In genomic region chr14:36580141-36580855, GRCh38 we compare ENCODE assay signal across 15 cellular contexts. TPM values are rescaled to one million over a fixed set of nuclear protein-coding genes. Genes with fewer than 3 reads are reported as not detected.
DNase-seq lines count a peak whose midpoint lies in the region; ATAC-seq and TF ChIP-seq lines count a peak whose summit lies in the region.
"Had no signal": no experiment of that assay in that cellular context is flagged by ENCODE, and none has a peak within 500 bp of the region (broad histone marks: within the 10 kb centered on the region; RNA-seq: fewer than 3 reads in every experiment).

No MANE protein-coding gene starts in this region.

- DNase-seq in H9 (peak; percentile 57), breast epithelium (ENCODE audit: low spot score in 2 of 2) (no peak), lower lobe of right lung (no peak)
- DNase-seq in stimulated activated naive CD4-positive, alpha-beta T cell (lab: John Stamatoyannopoulos, UW) = no peak
- DNase-seq in activated naive CD4-positive, alpha-beta T cell treated with Interleukin-2 at 50 U/mL for 16 hours = no peak
- DNase-seq: activated CD4-positive, alpha-beta memory T cell treated with anti-CD3 and anti-CD28 coated beads, Interleukin-2, amount 10 ng/mL, durations not matched to agents 7 days and 5 days; activated effector memory CD4-positive, alpha-beta T cell treated with anti-CD3 and anti-CD28 coated beads, Interleukin-2, amount 50 U/mL, for 16 hours; CD8-positive, alpha-beta T cell; GF-D8; naive thymus-derived CD8-positive, alpha-beta T cell; small intestine had no signal

- no peaks in the 10 kb centered on the region for H3K9me3 ChIP-seq in H9 (ENCODE audit: control insufficient read depth, low read depth, low read length)
- H3K9me3 ChIP-seq in breast epithelium = no peaks in the 10 kb centered on the region
- H3K9me3 ChIP-seq in lower lobe of right lung = no peaks in the 10 kb centered on the region
- no peaks in the 10 kb centered on the region for H3K9me3 ChIP-seq in stomach smooth muscle (ENCODE audit: control insufficient read depth in 2 of 2, low read length in 2 of 2)

- no CpG with 5 or more reads among the region's 51 CpGs for WGBS in H9 (ENCODE audit: extremely low coverage, insufficient read length, low lambda C conversion rate)

- H3K4me1 ChIP-seq in H9 (ENCODE audit: insufficient read depth, low read length) = no peaks in the 10 kb centered on the region
- H3K4me1 ChIP-seq in breast epithelium = no peaks in the 10 kb centered on the region
- H3K4me1 ChIP-seq in lower lobe of right lung = peaks cover 25% of the 10 kb centered on the region
- peaks cover 16% of the 10 kb centered on the region for H3K4me1 ChIP-seq in stomach smooth muscle (ENCODE audit: control insufficient read depth, insufficient read depth, low read length)

- H4K20me1 ChIP-seq in H9 (ENCODE audit: control insufficient read depth, insufficient read depth, insufficient read length) = peaks cover 4% of the 10 kb centered on the region

- no peak overlapping the region for H3K14ac ChIP-seq in H9 (ENCODE audit: insufficient read depth, low read length)

- H3K9ac ChIP-seq in H9 (ENCODE audit: extremely low read depth, insufficient read length, low read length) (no peak overlapping the region), stomach smooth muscle (ENCODE audit: low read length in 2 of 2) (no peak overlapping the region)

- no peak overlapping the region for H2BK120ac ChIP-seq in H9 (ENCODE audit: low read depth, low read length, poor library complexity, severe bottlenecking)

- no peak overlapping the region for H3K27ac ChIP-seq in H9 (ENCODE audit: insufficient read length, low read depth, low read length)
- H3K27ac ChIP-seq in breast epithelium = no peak overlapping the region
- H3K27ac ChIP-seq in lower lobe of right lung = no peak overlapping the region
- H3K27ac ChIP-seq in stomach smooth muscle (ENCODE audit: low read length) = no peak overlapping the region

- peak overlapping the region in 2 of 3 donors; percentile 50 to 67 for H3K4me3 ChIP-seq in breast epithelium
- peak overlapping the region; percentile 56 for H3K4me3 ChIP-seq in lower lobe of right lung
- peak overlapping the region; percentile 4 to 68 for H3K4me3 ChIP-seq in stomach smooth muscle (ENCODE audit: low read length in 2 of 2)

- H2BK20ac ChIP-seq in H9 (ENCODE audit: low read depth, low read length, poor library complexity, severe bottlenecking) = no peak overlapping the region

- no peak overlapping the region for H3K56ac ChIP-seq in H9 (ENCODE audit: insufficient read length, low read depth, low read length)

- H2BK12ac ChIP-seq in H9 (ENCODE audit: insufficient read length, low read depth, low read length) = no peak overlapping the region

- no peak for ATAC-seq in lower lobe of right lung
- ATAC-seq in GM21381 (IDR thresholded peaks at IDR 0.05; ENCODE audit: unreplicated experiment) = no peak
- ATAC-seq in HG03342 (IDR thresholded peaks at IDR 0.05; ENCODE audit: unreplicated experiment) = no peak
- ATAC-seq: CD8-positive, alpha-beta T cell; naive thymus-derived CD8-positive, alpha-beta T cell had no signal

- no peak overlapping the region for H3K4ac ChIP-seq in H9 (ENCODE audit: low read depth, low read length)

- intact Hi-C loops in breast epithelium (cut with DNase I; ENCODE audit: low total_unique reads) = no loop called here
- intact Hi-C loops in lower lobe of right lung (cut with DNase I) = no loop called here

- peaks cover 43% of the 10 kb centered on the region for H3K27me3 Mint-ChIP-seq in H9 (ENCODE audit: low read depth)

- H3K23me2 ChIP-seq in H9 (ENCODE audit: insufficient read length, low read depth, low read length, poor library complexity, severe bottlenecking) = peaks cover 15% of the 10 kb centered on the region

- no peaks in the 10 kb centered on the region; a peak in 1 of 7 replicates for H3K36me3 Mint-ChIP-seq in H9 (ENCODE audit: insufficient read depth in 1 of 3, low read depth in 3 of 3)
- H3K36me3 Mint-ChIP-seq: CD8-positive, alpha-beta T cell had no signal

- no peaks in the 10 kb centered on the region for H3K79me2 ChIP-seq in H9 (ENCODE audit: insufficient read depth, low read length)

- no peak overlapping the region for H4K5ac ChIP-seq in H9 (ENCODE audit: insufficient read length, low read depth, low read length)

- no peak overlapping the region for H2AK5ac ChIP-seq in H9 (ENCODE audit: insufficient read length, low read length)

- H3T11ph ChIP-seq in H9 (ENCODE audit: low read length) = no peak overlapping the region

- H3K27ac Mint-ChIP-seq in H9 = no peak overlapping the region
- H3K27ac Mint-ChIP-seq: activated CD4-positive, alpha-beta memory T cell treated with anti-CD3 and anti-CD28 coated beads, Interleukin-2, amount 10 ng/mL, durations not matched to agents 7 days and 5 days; CD8-positive, alpha-beta T cell; naive thymus-derived CD8-positive, alpha-beta T cell had no signal

- H2BK5ac ChIP-seq in H9 (ENCODE audit: insufficient read length, low read length) = no peak overlapping the region

- H3K27me3 ChIP-seq in H9 (ENCODE audit: insufficient read depth, low read length) (peaks cover 93% of the 10 kb centered on the region), breast epithelium (peaks cover 0 to 84% of the 10 kb centered on the region in 2 donors), lower lobe of right lung (ENCODE audit: low read depth) (peaks cover 65% of the 10 kb centered on the region), stomach smooth muscle (ENCODE audit: control insufficient read depth in 1 of 2, insufficient read depth in 2 of 2, low read length in 2 of 2) (peaks cover 50 to 66% of the 10 kb centered on the region in 2 donors)

- no peak overlapping the region for H2AFZ ChIP-seq in H9 (ENCODE audit: low read length)

- no peak overlapping the region for H2BK15ac ChIP-seq in H9 (ENCODE audit: low read depth, low read length)

- H4K91ac ChIP-seq in H9 (ENCODE audit: insufficient read length, low read depth, low read length) = no peak overlapping the region

- no peak overlapping the region for H4K8ac ChIP-seq in H9 (replicated peaks; ENCODE audit: insufficient read length, low read depth, low read length)

- H3K79me1 ChIP-seq in H9 (ENCODE audit: insufficient read depth, low read depth, low read length, poor library complexity, severe bottlenecking) = no peaks in the 10 kb centered on the region

- peak overlapping the region; percentile 61 for H3K4me2 ChIP-seq in H9 (ENCODE audit: insufficient read depth, insufficient read length, low read length)

- peak overlapping the region; percentile 46 to 74 for H3K4me3 Mint-ChIP-seq in H9
- H3K4me3 Mint-ChIP-seq: CD8-positive, alpha-beta T cell had no signal

- TF ChIP-seq CTCF in H9 (conservative IDR thresholded peaks at IDR 0.05) = no peak
- no peak for TF ChIP-seq CTCF in breast epithelium (IDR thresholded peaks at IDR 0.05)
- TF ChIP-seq CTCF in lower lobe of right lung (IDR thresholded peaks at IDR 0.05) = no peak

- peaks cover 0 to 1% of the 10 kb centered on the region in 2 experiments; a peak in 1 of 5 replicates for H3K9me3 Mint-ChIP-seq in H9
- H3K9me3 Mint-ChIP-seq: activated CD4-positive, alpha-beta memory T cell treated with anti-CD3 and anti-CD28 coated beads, Interleukin-2, amount 10 ng/mL, durations not matched to agents 7 days and 5 days; CD8-positive, alpha-beta T cell; naive thymus-derived CD8-positive, alpha-beta T cell had no signal

- H3K18ac ChIP-seq in H9 (ENCODE audit: insufficient read length, low read depth, low read length) = no peak overlapping the region

- no peak overlapping the region for H3K23ac ChIP-seq in H9 (ENCODE audit: insufficient read length, low read depth, low read length)

- no peak for TF ChIP-seq POLR2A in breast epithelium (IDR thresholded peaks at IDR 0.05)

- H3K36me3 ChIP-seq in breast epithelium (no peaks in the 10 kb centered on the region), lower lobe of right lung (no peaks in the 10 kb centered on the region), stomach smooth muscle (ENCODE audit: control insufficient read depth in 2 of 2, insufficient read depth in 2 of 2, low read length in 2 of 2) (no peaks in the 10 kb centered on the region)

- H3K4me1 Mint-ChIP-seq in H9 = peaks cover 2 to 28% of the 10 kb centered on the region in 2 experiments; a peak in 3 of 4 replicates
- H3K4me1 Mint-ChIP-seq: activated CD4-positive, alpha-beta memory T cell treated with anti-CD3 and anti-CD28 coated beads, Interleukin-2, amount 10 ng/mL, durations not matched to agents 7 days and 5 days had no signal

RNA-seq across cellular contexts. Expression of gene NKX2-8, which starts 2.1 kb away (rescaled TPM):
- not detected in 2 replicates for total RNA-seq in H9 (2021)
- total RNA-seq in breast epithelium = under 1 TPM in 1 of 3 donors, not detected in 2; 0.73 TPM
- 1.2 TPM for total RNA-seq in lower lobe of right lung
- total RNA-seq: activated CD4-positive, alpha-beta memory T cell treated with anti-CD3 and anti-CD28 coated beads, Interleukin-2, amount 10 ng/mL, durations not matched to agents 7 days and 5 days; CD8-positive, alpha-beta T cell; IMR-90; naive thymus-derived CD8-positive, alpha-beta T cell had no signal
